Comparison of ENCODE assay signal across 1 cellular context in the genomic region with DNA sequence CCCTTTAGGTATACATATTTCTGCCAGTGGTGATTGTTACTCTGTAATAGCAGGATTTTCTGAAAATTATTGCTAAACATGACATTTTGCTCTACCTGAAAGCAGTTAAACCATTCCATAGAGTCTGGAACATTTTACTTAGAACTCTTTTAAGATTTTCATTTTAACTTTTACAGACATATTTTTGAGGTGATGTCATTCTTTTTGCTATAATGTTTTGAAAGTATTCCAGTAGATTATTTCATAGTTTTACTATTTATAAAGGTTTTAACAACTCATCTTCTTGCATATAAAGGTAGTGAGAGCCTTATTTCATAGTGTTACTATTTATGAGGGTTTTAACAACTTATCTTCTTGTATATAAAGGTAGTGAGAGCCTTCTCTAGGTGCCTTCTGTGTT.
TF ChIP-seq lines count a peak whose summit lies in the region.

No MANE protein-coding gene starts in this region.

TF ChIP-seq in HEK293, 187 proteins besides CTCF, POLR2A, EP300 and RAD21 (continued from another document):
- TF ChIP-seq, protein P1, sequence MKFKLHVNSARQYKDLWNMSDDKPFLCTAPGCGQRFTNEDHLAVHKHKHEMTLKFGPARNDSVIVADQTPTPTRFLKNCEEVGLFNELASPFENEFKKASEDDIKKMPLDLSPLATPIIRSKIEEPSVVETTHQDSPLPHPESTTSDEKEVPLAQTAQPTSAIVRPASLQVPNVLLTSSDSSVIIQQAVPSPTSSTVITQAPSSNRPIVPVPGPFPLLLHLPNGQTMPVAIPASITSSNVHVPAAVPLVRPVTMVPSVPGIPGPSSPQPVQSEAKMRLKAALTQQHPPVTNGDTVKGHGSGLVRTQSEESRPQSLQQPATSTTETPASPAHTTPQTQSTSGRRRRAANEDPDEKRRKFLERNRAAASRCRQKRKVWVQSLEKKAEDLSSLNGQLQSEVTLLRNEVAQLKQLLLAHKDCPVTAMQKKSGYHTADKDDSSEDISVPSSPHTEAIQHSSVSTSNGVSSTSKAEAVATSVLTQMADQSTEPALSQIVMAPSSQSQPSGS (tag by site-specific recombination; IDR thresholded peaks at IDR 0.05; ENCODE audit: low read depth), result peak; percentile 78
